1 cellular context compared by ENCODE assay signal in genomic region chr10:4678951-4679671, GRCh38.
TF ChIP-seq lines count a peak whose summit lies in the region.

No MANE protein-coding gene starts in this region.

TF ChIP-seq in HCT116, 20 proteins besides CTCF, POLR2A, EP300 and RAD21:
- TF ChIP-seq TCF7L2 (IDR thresholded peaks at IDR 0.05; ENCODE audit: borderline replicate concordance, extremely low read depth, insufficient read depth, insufficient read length): no peak
- no peak for TF ChIP-seq ZFX (IDR thresholded peaks at IDR 0.05)
- no peak for TF ChIP-seq ZBTB33 (IDR thresholded peaks at IDR 0.05; ENCODE audit: extremely low read depth, insufficient replicate concordance, low read length)
- TF ChIP-seq FOSL1 (IDR thresholded peaks at IDR 0.05; ENCODE audit: low read depth): no peak
- no peak for TF ChIP-seq MAX (IDR thresholded peaks at IDR 0.05)
- TF ChIP-seq SP1 (IDR thresholded peaks at IDR 0.05; ENCODE audit: low read depth): no peak
- TF ChIP-seq CBX3 (IDR thresholded peaks at IDR 0.05; ENCODE audit: low read depth): no peak
- no peak for TF ChIP-seq ELF1 (IDR thresholded peaks at IDR 0.05; ENCODE audit: borderline replicate concordance, low read depth)
- no peak for TF ChIP-seq REST (IDR thresholded peaks at IDR 0.05; ENCODE audit: low read depth)
- no peak for TF ChIP-seq EGR1 (IDR thresholded peaks at IDR 0.05; ENCODE audit: low read depth)
- TF ChIP-seq SRF (IDR thresholded peaks at IDR 0.05; ENCODE audit: low read depth): no peak
- no peak for TF ChIP-seq ATF3 (IDR thresholded peaks at IDR 0.05)
- no peak for TF ChIP-seq YY1 (IDR thresholded peaks at IDR 0.05; ENCODE audit: extremely low read depth, insufficient replicate concordance, low read depth, low read length)
- TF ChIP-seq CEBPB (IDR thresholded peaks at IDR 0.05; ENCODE audit: low read depth): no peak
- no peak for TF ChIP-seq EZH2 (IDR thresholded peaks at IDR 0.05)
- no peak for TF ChIP-seq ZNF274 (IDR thresholded peaks at IDR 0.05; ENCODE audit: low read depth, low read length)
- no peak for TF ChIP-seq EZH2phosphoT487 (IDR thresholded peaks at IDR 0.05; ENCODE audit: borderline replicate concordance)
- TF ChIP-seq JUND (IDR thresholded peaks at IDR 0.05): no peak
- TF ChIP-seq POLR2AphosphoS5 (IDR thresholded peaks at IDR 0.05; ENCODE audit: low read depth, low read length): no peak
- TF ChIP-seq SIN3A (IDR thresholded peaks at IDR 0.05; ENCODE audit: low read depth): no peak
